ENCODE assay signal across 10 cellular contexts in genomic region chr15:52261026-52261425, GRCh38. TPM values are rescaled to one million over a fixed set of nuclear protein-coding genes. Genes with fewer than 3 reads are reported as not detected.
A peak's percentile ranks its signal among the peaks of the same experiment; 100 is the strongest.
DNase-seq lines count a peak whose midpoint lies in the region; ATAC-seq and TF ChIP-seq lines count a peak whose summit lies in the region.
"Had no signal": no experiment of that assay in that cellular context is flagged by ENCODE, and none has a peak within 500 bp of the region (broad histone marks: within the 10 kb centered on the region; RNA-seq: fewer than 3 reads in every experiment).

No MANE protein-coding gene starts in this region.

- H3K4me3 ChIP-seq in SJSA1, result no peak overlapping the region
- no peak overlapping the region for H3K4me3 ChIP-seq in iPS-15b (ENCODE audit: low read depth, low read length)
- no peak overlapping the region for H3K4me3 ChIP-seq in smooth muscle cell

- H3K27ac ChIP-seq in SJSA1, result peak overlapping the region; percentile 43; the same call in 1 of the 2 replicates
- H3K27ac ChIP-seq in smooth muscle cell (ENCODE audit: low read depth), result peak overlapping the region; percentile 1

- no peak overlapping the region for H2AFZ ChIP-seq in smooth muscle cell (ENCODE audit: low read depth)

- H3K27me3 ChIP-seq in SJSA1 (replicated peaks) (no peaks in the 10 kb centered on the region), iPS-15b (ENCODE audit: control insufficient read depth, insufficient read depth, low read length) (no peaks in the 10 kb centered on the region), smooth muscle cell (ENCODE audit: low read depth) (no peaks in the 10 kb centered on the region)

- H3K4me1 Mint-ChIP-seq in T-helper 1 cell treated with Interleukin-12 subunit alpha and Interleukin-12 subunit beta and Interleukin-4 antibody, amounts not matched to agents 30 μg/mL and 1 μg/mL, for 36 hours (ENCODE audit: low read depth), result peaks cover 49% of the 10 kb centered on the region

- H4K20me1 ChIP-seq in smooth muscle cell (ENCODE audit: low read depth), result no peaks in the 10 kb centered on the region

- H3K4me3 Mint-ChIP-seq in T-helper 1 cell treated with Interleukin-12 subunit alpha and Interleukin-12 subunit beta and Interleukin-4 antibody, amounts not matched to agents 30 μg/mL and 1 μg/mL, for 36 hours, result no peak overlapping the region

- peak overlapping the region; percentile 52 for H3K27ac Mint-ChIP-seq in T-helper 1 cell treated with Interleukin-12 subunit alpha and Interleukin-12 subunit beta and Interleukin-4 antibody, amounts not matched to agents 30 μg/mL and 1 μg/mL, for 36 hours

- ATAC-seq in left lobe of liver (no peak), GM19463 (IDR thresholded peaks at IDR 0.05; ENCODE audit: unreplicated experiment) (no peak)

- H3K36me3 Mint-ChIP-seq in T-helper 1 cell treated with Interleukin-12 subunit alpha and Interleukin-12 subunit beta and Interleukin-4 antibody, amounts not matched to agents 30 μg/mL and 1 μg/mL, for 36 hours (ENCODE audit: low read depth), result peaks cover 7% of the 10 kb centered on the region

- H3F3A ChIP-seq in smooth muscle cell (ENCODE audit: low read depth), result no peaks in the 10 kb centered on the region

- H3K9me3 Mint-ChIP-seq in T-helper 1 cell treated with Interleukin-12 subunit alpha and Interleukin-12 subunit beta and Interleukin-4 antibody, amounts not matched to agents 30 μg/mL and 1 μg/mL, for 36 hours, result no peaks in the 10 kb centered on the region

- H3K9ac ChIP-seq in iPS-15b (ENCODE audit: low read depth, low read length) (peak overlapping the region; percentile 74), smooth muscle cell (ENCODE audit: low read depth) (no peak overlapping the region)

- H3K4me1 ChIP-seq in SJSA1 (replicated peaks), result peaks cover 41% of the 10 kb centered on the region
- H3K4me1 ChIP-seq in iPS-15b (ENCODE audit: control insufficient read depth, insufficient read depth, low read length), result peaks cover 30% of the 10 kb centered on the region
- H3K4me1 ChIP-seq in smooth muscle cell (ENCODE audit: low read depth), result peaks cover 35% of the 10 kb centered on the region

- H3K79me2 ChIP-seq in smooth muscle cell (ENCODE audit: low read depth), result no peaks in the 10 kb centered on the region

- no peak for DNase-seq in T-helper 1 cell
- DNase-seq in SJSA1 (ENCODE audit: low read depth in 1 of 2, low spot score in 2 of 2), result no peak
- DNase-seq in smooth muscle cell (lab: John Stamatoyannopoulos, UW; ENCODE audit: unreplicated experiment), result no peak
- DNase-seq in left lobe of liver (ENCODE audit: low spot score), result no peak
- DNase-seq in NCI-H526 treated with DMSO at 0.1 percent for 48 hours (lab: John Stamatoyannopoulos, UW), result no peak
- DNase-seq: effector CD8-positive, alpha-beta T cell; NCI-H345 had no signal

- H3K9me3 ChIP-seq in SJSA1 (replicated peaks), result no peaks in the 10 kb centered on the region
- no peaks in the 10 kb centered on the region for H3K9me3 ChIP-seq in iPS-15b (ENCODE audit: control insufficient read depth, insufficient read depth, low read length)
- no peaks in the 10 kb centered on the region for H3K9me3 ChIP-seq in smooth muscle cell (replicated peaks; ENCODE audit: low read depth)

- no peak for TF ChIP-seq CTCF in smooth muscle cell (IDR thresholded peaks at IDR 0.05; ENCODE audit: borderline replicate concordance, insufficient read depth, poor library complexity, severe bottlenecking)

- 94% methylated on average over 10 of the region's 10 CpGs for WGBS in smooth muscle cell (ENCODE audit: low lambda C conversion rate)

- H3K4me2 ChIP-seq in smooth muscle cell, result no peak overlapping the region

- H3K27me3 Mint-ChIP-seq in T-helper 1 cell treated with Interleukin-12 subunit alpha and Interleukin-12 subunit beta and Interleukin-4 antibody, amounts not matched to agents 30 μg/mL and 1 μg/mL, for 36 hours (ENCODE audit: low read depth), result no peaks in the 10 kb centered on the region

- H3K36me3 ChIP-seq in SJSA1 (no peaks in the 10 kb centered on the region), iPS-15b (ENCODE audit: control insufficient read depth, insufficient read depth, low read length) (no peaks in the 10 kb centered on the region), smooth muscle cell (ENCODE audit: low read depth) (no peaks in the 10 kb centered on the region)

RNA-seq across cellular contexts. Expression of gene MYO5C, which starts 34.6 kb away (rescaled TPM):
- 0.16 and 0.47 TPM in 2 replicates for total RNA-seq in SJSA1 (2014; rRNA removed; shearing (Covaris generic))
- total RNA-seq in smooth muscle cell (1.5 TPM in 2 replicates), left lobe of liver (6.3 TPM)
- 0.26 and 0.69 TPM in 2 replicates for polyA plus RNA-seq in smooth muscle cell
